In genomic region chr17:39695089-39695474, GRCh38 we compare ENCODE assay signal across 1 cellular context.
TF ChIP-seq lines count a peak whose summit lies in the region.

No MANE protein-coding gene starts in this region.

TF ChIP-seq in GM23338, 12 proteins besides CTCF, POLR2A, EP300 and RAD21:
- TF ChIP-seq POLR2AphosphoS5 (IDR thresholded peaks at IDR 0.05; ENCODE audit: low read depth) (no peak), ZNF331 (CRISPR knock-in tag; IDR thresholded peaks at IDR 0.05; ENCODE audit: low read depth) (no peak), CREB1 (CRISPR knock-in tag; IDR thresholded peaks at IDR 0.05; ENCODE audit: low read depth) (no peak), STAT1 (IDR thresholded peaks at IDR 0.05; ENCODE audit: unreplicated experiment) (no peak), ZNF462 (CRISPR knock-in tag; IDR thresholded peaks at IDR 0.05) (no peak), NANOG (IDR thresholded peaks at IDR 0.05; ENCODE audit: borderline replicate concordance) (no peak), JUNB (IDR thresholded peaks at IDR 0.05; ENCODE audit: unreplicated experiment) (no peak), ETS1 (IDR thresholded peaks at IDR 0.05) (no peak), EZH2 (IDR thresholded peaks at IDR 0.05; ENCODE audit: low read depth, unreplicated experiment) (no peak), REST (IDR thresholded peaks at IDR 0.05; ENCODE audit: unreplicated experiment) (no peak), ZNF114 (CRISPR knock-in tag; IDR thresholded peaks at IDR 0.05) (no peak), EZH2phosphoT487 (IDR thresholded peaks at IDR 0.05; ENCODE audit: unreplicated experiment) (no peak)
